In genomic region chr10:61335359-61335758, GRCh38 we compare ENCODE assay signal across 8 cellular contexts.
"Had no signal": no experiment of that assay in that cellular context is flagged by ENCODE, and none has a peak within 500 bp of the region (broad histone marks: within the 10 kb centered on the region; RNA-seq: fewer than 3 reads in every experiment).

No MANE protein-coding gene starts in this region.

- ATAC-seq: GM23338, HCT116 had no signal

- DNase-seq: GM23248, GOT3, H7, H9, HCEC 1CT, HFFc6 had no signal
